24 cellular contexts compared by ENCODE assay signal in genomic region chr21:42887321-42887720, GRCh38. TPM values are rescaled to one million over a fixed set of nuclear protein-coding genes. Genes with fewer than 3 reads are reported as not detected.
"Had no signal": no experiment of that assay in that cellular context is flagged by ENCODE, and none has a peak within 500 bp of the region (broad histone marks: within the 10 kb centered on the region; RNA-seq: fewer than 3 reads in every experiment).

No MANE protein-coding gene starts in this region.

- H3K27me3 ChIP-seq: dorsolateral prefrontal cortex, heart right ventricle, neutrophil had no signal

- H3K9me3 ChIP-seq: heart right ventricle, left ventricle myocardium inferior, mucosa of descending colon, neutrophil, psoas muscle had no signal

- H3K27ac ChIP-seq: dorsolateral prefrontal cortex, heart right ventricle, left ventricle myocardium inferior, neutrophil, psoas muscle had no signal

- H3K4me3 ChIP-seq: dorsolateral prefrontal cortex, heart right ventricle, left ventricle myocardium inferior, mucosa of descending colon, psoas muscle had no signal

- H3K36me3 ChIP-seq: heart right ventricle, left ventricle myocardium inferior, neutrophil had no signal

- DNase-seq: cortex of kidney; dorsolateral prefrontal cortex; effector CD8-positive, alpha-beta T cell; heart right ventricle; islet precursor cell; left ventricle myocardium inferior; mammary epithelial cell; mucosa of descending colon; naive thymus-derived CD8-positive, alpha-beta T cell; psoas muscle; retina; stimulated activated CD4-positive, alpha-beta T cell treated with anti-CD3 and anti-CD28 coated beads, Interleukin-2, amount 100 ng/mL, for 24 hours; stimulated activated naive CD4-positive, alpha-beta T cell treated with Interleukin-2 at 50 U/mL for 16 hours; trophoblast cell had no signal

- ATAC-seq: esophagus mucosa; mucosa of descending colon; naive thymus-derived CD8-positive, alpha-beta T cell; psoas muscle; sciatic nerve had no signal

- H3K4me1 ChIP-seq: psoas muscle had no signal

RNA-seq across cellular contexts. Expression of gene ERVH48-1, which starts 38.1 kb away (rescaled TPM):
- total RNA-seq: chondrocyte, dorsolateral prefrontal cortex, esophagus mucosa, fibroblast of lung, frontal cortex, glomerular endothelial cell, left ventricle myocardium inferior, mammary epithelial cell, mucosa of descending colon, osteoblast, psoas muscle, sciatic nerve, skeletal muscle tissue had no signal
- polyA plus RNA-seq: mammary epithelial cell, neural cell had no signal
